In the genomic region with DNA sequence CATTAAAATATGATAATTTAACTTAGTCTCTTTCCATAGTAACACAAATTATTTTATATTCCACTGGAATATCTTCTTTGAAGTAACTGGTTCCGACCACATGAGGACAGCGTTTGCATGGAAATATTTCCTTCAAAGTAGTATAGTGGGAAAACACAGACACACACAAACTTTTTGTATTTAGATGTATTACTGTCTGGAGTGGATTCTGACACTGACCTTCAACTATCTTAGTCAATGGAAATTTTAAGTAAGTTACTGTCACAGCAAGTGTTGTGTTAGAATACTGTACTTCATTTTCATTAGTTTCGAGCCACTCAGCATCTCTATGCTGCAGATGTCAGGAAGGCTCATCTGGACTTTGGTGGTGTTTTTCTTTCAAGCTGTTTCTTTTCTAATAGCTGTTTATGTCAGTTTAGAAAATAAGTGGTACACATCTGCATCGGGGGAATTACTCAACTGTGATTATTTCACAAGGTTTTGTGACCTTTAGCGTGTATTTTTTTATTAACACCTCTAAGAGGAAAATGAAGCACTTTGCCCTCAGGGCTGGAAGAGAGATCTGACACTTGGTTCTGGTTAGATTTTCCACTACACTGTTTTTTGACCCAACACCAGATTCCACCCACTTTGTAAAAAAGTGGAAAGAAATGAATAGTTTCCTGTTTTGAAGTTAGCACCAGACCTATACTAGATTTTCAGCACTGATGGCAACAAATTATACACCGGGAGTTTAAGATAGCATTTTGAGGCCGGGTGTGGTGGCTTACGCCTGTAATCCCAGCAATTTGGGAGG, we compare ENCODE assay signal across 9 cellular contexts. TPM values are rescaled to one million over a fixed set of nuclear protein-coding genes. Genes with fewer than 3 reads are reported as not detected.
DNase-seq lines count a peak whose midpoint lies in the region; ATAC-seq, FAIRE-seq and TF ChIP-seq lines count a peak whose summit lies in the region.
"Had no signal": no experiment of that assay in that cellular context is flagged by ENCODE, and none has a peak within 500 bp of the region (broad histone marks: within the 10 kb centered on the region; RNA-seq: fewer than 3 reads in every experiment).

No MANE protein-coding gene starts in this region.

- no peak for ATAC-seq in HG03469 (IDR thresholded peaks at IDR 0.05; ENCODE audit: unreplicated experiment)

- DNase-seq in NCI-H510A treated with DMSO at 0.1 percent for 48 hours (lab: John Stamatoyannopoulos, UW) (peak; percentile 26), NCI-H510A (lab: John Stamatoyannopoulos, UW) (no peak), RCC 7860 (ENCODE audit: low spot score) (peak; percentile 13), fibroblast of the aortic adventitia (ENCODE audit: low read depth) (peak; percentile 69), testis (peak; percentile 17), germinal center (ENCODE audit: low spot score) (no peak), UCSD-AML1 (lab: John Stamatoyannopoulos, UW; ENCODE audit: unreplicated experiment) (no peak)
- DNase-seq: DMS153 had no signal

- TF ChIP-seq CTCF in fibroblast of the aortic adventitia (IDR thresholded peaks at IDR 0.05; ENCODE audit: insufficient read depth, low read length) (peak; percentile 59), testis (IDR thresholded peaks at IDR 0.05) (peak in 2 of 3 experiments; percentile 35 to 36)

- no peak for TF ChIP-seq POLR2A in testis (IDR thresholded peaks at IDR 0.05)

- no peaks in the 10 kb centered on the region for H3K36me3 ChIP-seq in testis (ENCODE audit: low read depth, missing control alignments)

- no peaks in the 10 kb centered on the region for H3K27me3 ChIP-seq in testis

- no peak overlapping the region for H3K27ac ChIP-seq in testis

- no peaks in the 10 kb centered on the region for H3K9me3 ChIP-seq in testis

- 63 to 69% methylated on average over 8 of the region's 8 CpGs for WGBS in testis, 2 donors

- no peaks in the 10 kb centered on the region for H3K4me1 ChIP-seq in testis

- no peak for FAIRE-seq in RCC 7860 (lab: Jason Lieb, UNC)

- H3K4me3 ChIP-seq in fibroblast of the aortic adventitia (ENCODE audit: low read depth, low read length) (no peak overlapping the region), testis (no peak overlapping the region)

- intact Hi-C loops in testis (cut with DNase I; ENCODE audit: low total_unique reads), result loop anchor here (10.0 kb wide), 1 partner anchor 328 kb away; no protein-coding TSS in a partner anchor

RNA-seq across cellular contexts. Expression of a gene that starts 18.9 kb away (rescaled TPM):
- total RNA-seq in fibroblast of the aortic adventitia (ENCODE audit: low replicate concordance) (55.4 and 104 TPM in 2 replicates), testis (10 to 100 TPM; 79.7 to 82.2 TPM)
- polyA plus RNA-seq in testis (ENCODE audit: insufficient read depth, low read depth, low replicate concordance), result 41.6 TPM

Comparison
In these comparisons a context has a peak if more than half of its experiments do, and no peak if none do; other contexts are left out.
1. DNase-seq: peak in NCI-H510A treated with DMSO at 0.1 percent for 48 hours (single experiment), RCC 7860 (single experiment), fibroblast of the aortic adventitia (single experiment) and testis (single experiment); none in NCI-H510A (single experiment), germinal center (single experiment) and UCSD-AML1 (single experiment).